9 cellular contexts compared by ENCODE assay signal in the genomic region with DNA sequence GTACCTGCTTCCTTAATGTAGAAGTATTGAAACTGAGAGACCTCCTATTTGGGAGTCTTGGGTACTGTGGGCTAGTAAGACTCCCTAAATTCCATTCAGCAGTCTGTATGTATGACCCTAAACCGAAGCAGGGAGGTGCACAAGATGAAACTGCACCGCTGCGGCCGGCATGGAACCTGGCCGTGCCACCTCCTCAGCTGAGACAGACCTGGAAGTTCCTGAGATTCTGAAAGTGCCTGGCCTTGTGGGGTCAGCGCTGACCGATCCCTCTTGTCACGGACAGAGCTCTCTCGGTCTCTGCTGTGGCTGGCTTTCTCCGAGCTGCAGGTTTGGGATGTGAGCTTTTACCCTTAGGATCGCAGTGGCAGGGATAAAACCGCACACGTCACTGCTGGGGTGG.
"Had no signal": no experiment of that assay in that cellular context is flagged by ENCODE, and none has a peak within 500 bp of the region (broad histone marks: within the 10 kb centered on the region; RNA-seq: fewer than 3 reads in every experiment).

No MANE protein-coding gene starts in this region.

- H3K4me3 ChIP-seq: GM23248, HAP-1 had no signal

- H3K27ac ChIP-seq: GM23248, HL-60 had no signal

- ATAC-seq: HCT116, HepG2 had no signal

- H3K4me1 ChIP-seq: HAP-1 had no signal

- DNase-seq: GM23248, GOT3, H7, HFFc6, KBM-7 had no signal

- H3K9ac ChIP-seq: GM23248 had no signal

- H2AFZ ChIP-seq: GM23248 had no signal

- H3K9me3 ChIP-seq: HAP-1 had no signal
